Comparison of ENCODE assay signal across 22 cellular contexts in genomic region chr18:52945552-52945951, GRCh38.
"Had no signal": no experiment of that assay in that cellular context is flagged by ENCODE, and none has a peak within 500 bp of the region (broad histone marks: within the 10 kb centered on the region; RNA-seq: fewer than 3 reads in every experiment).

No MANE protein-coding gene starts in this region.

- DNase-seq: dermis blood vessel endothelial cell; dorsolateral prefrontal cortex; effector CD4-positive, alpha-beta T cell; effector memory CD4-positive, alpha-beta T cell; foreskin keratinocyte; heart left ventricle; hypothalamus; immature natural killer cell; islet precursor cell; kidney; kidney glomerular epithelial cell; left colon; left lung; left ventricle myocardium superior; lower lobe of right lung; mesenchymal stem cell; mucosa of descending colon; naive B cell had no signal

- H3K27me3 ChIP-seq: dorsolateral prefrontal cortex, esophagus muscularis mucosa, foreskin keratinocyte, heart left ventricle, hepatocyte, left lung had no signal

- H3K27ac ChIP-seq: coronary artery, dorsolateral prefrontal cortex, esophagus muscularis mucosa, foreskin keratinocyte, gastroesophageal sphincter, heart left ventricle, hepatocyte, left lung, lower lobe of right lung had no signal

- H3K4me2 ChIP-seq: hepatocyte had no signal

- H3K4me3 ChIP-seq: coronary artery, dorsolateral prefrontal cortex, esophagus muscularis mucosa, gastroesophageal sphincter, heart left ventricle, hepatocyte, left lung, lower lobe of right lung, mucosa of descending colon had no signal

- H3K4me1 ChIP-seq: esophagus muscularis mucosa, foreskin keratinocyte, gastroesophageal sphincter, heart left ventricle, left lung had no signal

- ATAC-seq: foreskin keratinocyte, gastroesophageal sphincter, heart left ventricle, left colon, left lung, left ventricle myocardium superior, lower lobe of right lung, mucosa of descending colon had no signal

- H3K79me2 ChIP-seq: hepatocyte had no signal

- H2AFZ ChIP-seq: hepatocyte had no signal

- H3K9me3 ChIP-seq: esophagus muscularis mucosa, gastroesophageal sphincter, heart left ventricle, left lung, lower lobe of right lung, mucosa of descending colon had no signal

- H3K36me3 ChIP-seq: esophagus muscularis mucosa, gastroesophageal sphincter, heart left ventricle, left lung, lower lobe of right lung had no signal
